ENCODE assay signal across 9 cellular contexts in the genomic region with DNA sequence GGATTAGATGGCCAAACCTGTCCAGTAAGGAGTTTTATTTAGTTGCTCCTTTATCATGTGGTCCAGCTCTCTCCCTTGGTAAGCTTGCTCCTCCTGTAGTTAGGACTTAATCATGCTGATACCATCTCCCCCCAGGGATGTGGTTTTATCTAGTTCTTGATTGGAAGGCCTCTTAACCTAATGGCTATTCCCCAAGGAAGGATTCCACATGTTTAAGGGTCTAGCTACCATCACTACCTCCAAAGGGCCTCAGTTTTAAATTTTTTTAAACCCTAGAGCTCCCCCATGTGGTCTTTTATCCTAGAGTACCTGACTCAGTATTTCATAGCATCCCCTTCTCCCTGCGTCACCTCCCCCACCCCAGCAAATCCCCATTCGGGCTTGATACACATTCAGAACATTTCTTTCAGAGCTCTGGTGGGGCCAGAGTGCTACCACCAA. TPM values are rescaled to one million over a fixed set of nuclear protein-coding genes. Genes with fewer than 3 reads are reported as not detected.
DNase-seq lines count a peak whose midpoint lies in the region; ATAC-seq and TF ChIP-seq lines count a peak whose summit lies in the region.
"Had no signal": no experiment of that assay in that cellular context is flagged by ENCODE, and none has a peak within 500 bp of the region (broad histone marks: within the 10 kb centered on the region; RNA-seq: fewer than 3 reads in every experiment).

No MANE protein-coding gene starts in this region.

- TF ChIP-seq CTCF in coronary artery (IDR thresholded peaks at IDR 0.05) (no peak), progenitor cell of endocrine pancreas (IDR thresholded peaks at IDR 0.05; ENCODE audit: unreplicated experiment) (peak; percentile 43)

- peaks cover 18% of the 10 kb centered on the region for H3K4me1 Mint-ChIP-seq in progenitor cell of endocrine pancreas (ENCODE audit: low read depth)

- peaks cover 37% of the 10 kb centered on the region for H3K36me3 Mint-ChIP-seq in progenitor cell of endocrine pancreas (ENCODE audit: insufficient read depth)

- no peak for ATAC-seq in HG03159 (IDR thresholded peaks at IDR 0.05; ENCODE audit: unreplicated experiment)

- peak overlapping the region; percentile 23 to 24 for H3K27ac ChIP-seq in coronary artery

- no peak overlapping the region for H3K4me3 ChIP-seq in coronary artery

- DNase-seq in NCI-H2227 (lab: John Stamatoyannopoulos, UW; ENCODE audit: unreplicated experiment) (peak; percentile 17), NCI-H2227 treated with DMSO at 0.1 percent for 48 hours (lab: John Stamatoyannopoulos, UW) (no peak), NCI-H460 (ENCODE audit: extremely low read depth, low read depth) (peak; percentile 44), coronary artery (ENCODE audit: low spot score) (no peak), progenitor cell of endocrine pancreas (ENCODE audit: low spot score, unreplicated experiment) (no peak)
- DNase-seq in activated CD4-positive, alpha-beta T cell treated with anti-CD3 and anti-CD28 coated beads for 48 hours: no peak
- no peak for DNase-seq in activated CD4-positive, alpha-beta T cell treated with anti-CD3 and anti-CD28 coated beads for 4 hours
- DNase-seq: DMS79 treated with DMSO at 0.1 percent for 48 hours had no signal

- H3K9me3 Mint-ChIP-seq in progenitor cell of endocrine pancreas (ENCODE audit: low read depth): no peaks in the 10 kb centered on the region

- peak overlapping the region; percentile 85 for H3K27ac Mint-ChIP-seq in progenitor cell of endocrine pancreas

- no peak overlapping the region for H3K4me3 Mint-ChIP-seq in progenitor cell of endocrine pancreas (ENCODE audit: low read depth)

- no peaks in the 10 kb centered on the region for H3K27me3 Mint-ChIP-seq in progenitor cell of endocrine pancreas

RNA-seq across cellular contexts. Expression of a gene that starts 22.5 kb away (rescaled TPM):
- total RNA-seq in NCI-H460 (2014; rRNA removed; shearing (Covaris generic)): 4.5 and 6.3 TPM in 2 replicates
- 10.9 and 28.7 TPM in 2 replicates for polyA plus RNA-seq in NCI-H460 (2014; cell fraction: nucleus; rRNA removed)
- 11.9 and 17.0 TPM in 2 replicates for total RNA-seq in progenitor cell of endocrine pancreas

RNA-seq across cellular contexts. Expression of a gene that starts 24.3 kb away (rescaled TPM):
- total RNA-seq in NCI-H460 (2014; rRNA removed; shearing (Covaris generic)): 33.9 and 34.6 TPM in 2 replicates
- 87.9 and 91.7 TPM in 2 replicates for polyA plus RNA-seq in NCI-H460 (2014; cell fraction: nucleus; rRNA removed)
- total RNA-seq in progenitor cell of endocrine pancreas: 60.2 and 61.5 TPM in 2 replicates

RNA-seq across cellular contexts. Expression of a gene that starts 24.9 kb away (rescaled TPM):
- total RNA-seq in NCI-H460 (2014; rRNA removed; shearing (Covaris generic)): 215 and 326 TPM in 2 replicates
- 300 and 331 TPM in 2 replicates for polyA plus RNA-seq in NCI-H460 (2014; cell fraction: nucleus; rRNA removed)
- total RNA-seq in progenitor cell of endocrine pancreas: 1,366 and 1,400 TPM in 2 replicates

RNA-seq across cellular contexts. Expression of a gene that starts 30.5 kb away (rescaled TPM):
- total RNA-seq in NCI-H460 (2014; rRNA removed; shearing (Covaris generic)): 1.0 TPM in 1 of 2 replicates, not detected in the other
- polyA plus RNA-seq in NCI-H460 (2014; cell fraction: nucleus; rRNA removed): not detected in 2 replicates
- not detected in 2 replicates for total RNA-seq in progenitor cell of endocrine pancreas

RNA-seq across cellular contexts. Expression of a gene that starts 35.3 kb away (rescaled TPM):
- total RNA-seq in NCI-H460 (2014; rRNA removed; shearing (Covaris generic)): 119 and 129 TPM in 2 replicates
- polyA plus RNA-seq in NCI-H460 (2014; cell fraction: nucleus; rRNA removed): 83.4 and 111 TPM in 2 replicates
- 101 and 106 TPM in 2 replicates for total RNA-seq in progenitor cell of endocrine pancreas

Comparison
In these comparisons a context has a peak if more than half of its experiments do, and no peak if none do; other contexts are left out.
1. DNase-seq: peak in NCI-H2227 (single experiment) and NCI-H460 (single experiment); none in NCI-H2227 treated with DMSO at 0.1 percent for 48 hours (single experiment), coronary artery (single experiment), progenitor cell of endocrine pancreas (single experiment), activated CD4-positive, alpha-beta T cell treated with anti-CD3 and anti-CD28 coated beads for 48 hours (single experiment) and activated CD4-positive, alpha-beta T cell treated with anti-CD3 and anti-CD28 coated beads for 4 hours (0 of 2).